In genomic region chr1:186839077-186839400, GRCh38 we compare ENCODE assay signal across 13 cellular contexts. TPM values are rescaled to one million over a fixed set of nuclear protein-coding genes. Genes with fewer than 3 reads are reported as not detected.
DNase-seq lines count a peak whose midpoint lies in the region; ATAC-seq and TF ChIP-seq lines count a peak whose summit lies in the region.
"Had no signal": no experiment of that assay in that cellular context is flagged by ENCODE, and none has a peak within 500 bp of the region (broad histone marks: within the 10 kb centered on the region; RNA-seq: fewer than 3 reads in every experiment).

No MANE protein-coding gene starts in this region.

- H3K36me3 Mint-ChIP-seq in Calu3 (ENCODE audit: insufficient read depth, unreplicated experiment) (peaks cover 4% of the 10 kb centered on the region), neural progenitor cell (no peaks in the 10 kb centered on the region)
- peaks cover 15% of the 10 kb centered on the region for H3K36me3 Mint-ChIP-seq in dendritic cell treated with granulocyte-macrophage colony-stimulating factor and Interleukin-4, amounts not matched to agents 40 ng/mL and 50 ng/mL, for 4 days (ENCODE audit: low read depth)
- H3K36me3 Mint-ChIP-seq: activated naive CD4-positive, alpha-beta T cell treated with anti-CD3 and anti-CD28 coated beads, Interleukin-2, amount 50 U/mL, for 24 hours; memory B cell had no signal

- H3K9me3 Mint-ChIP-seq in Calu3 (ENCODE audit: low read depth, unreplicated experiment): no peaks in the 10 kb centered on the region
- peaks cover 7% of the 10 kb centered on the region for H3K9me3 Mint-ChIP-seq in dendritic cell treated with granulocyte-macrophage colony-stimulating factor and Interleukin-4, amounts not matched to agents 40 ng/mL and 50 ng/mL, for 4 days
- no peaks in the 10 kb centered on the region for H3K9me3 Mint-ChIP-seq in neural progenitor cell
- H3K9me3 Mint-ChIP-seq: activated naive CD4-positive, alpha-beta T cell treated with anti-CD3 and anti-CD28 coated beads, Interleukin-2, amount 50 U/mL, for 24 hours had no signal

- no TSS peak for BruUV-seq in Calu3 (replicated peaks; lab: Mats Ljungman, UMichigan)

- H3K27me3 ChIP-seq in neural progenitor cell: no peaks in the 10 kb centered on the region

- H4K20me1 ChIP-seq in neural progenitor cell (ENCODE audit: low read depth): no peaks in the 10 kb centered on the region

- H3K27ac ChIP-seq in neural progenitor cell: no peak overlapping the region
- H3K27ac ChIP-seq: prostate gland had no signal

- H3K9me3 ChIP-seq in neural progenitor cell (ENCODE audit: low read depth): no peaks in the 10 kb centered on the region
- H3K9me3 ChIP-seq: prostate gland had no signal

- H3K27ac Mint-ChIP-seq in Calu3 (ENCODE audit: unreplicated experiment) (peak overlapping the region; percentile 47), neural progenitor cell (no peak overlapping the region)
- peak overlapping the region; percentile 56 for H3K27ac Mint-ChIP-seq in dendritic cell treated with granulocyte-macrophage colony-stimulating factor and Interleukin-4, amounts not matched to agents 40 ng/mL and 50 ng/mL, for 4 days
- H3K27ac Mint-ChIP-seq: activated naive CD4-positive, alpha-beta T cell treated with anti-CD3 and anti-CD28 coated beads, Interleukin-2, amount 50 U/mL, for 24 hours; memory B cell had no signal

- no peak overlapping the region for H3K9ac ChIP-seq in neural progenitor cell

- DNase-seq in Calu3: no peak
- DNase-seq in posterior vena cava (ENCODE audit: low spot score): no peak
- DNase-seq in HUDEP-2 (lab: John Stamatoyannopoulos, UW; ENCODE audit: unreplicated experiment in 76 of 76): no peak
- DNase-seq in RKO (ENCODE audit: low spot score): no peak
- DNase-seq in neural progenitor cell (ENCODE audit: low spot score): no peak
- DNase-seq: NCI-H524 had no signal

- intact Hi-C loops in Calu3 (cut with micrococcal nuclease; ENCODE audit: unreplicated experiment): no loop called here
- intact Hi-C loops in dendritic cell treated with granulocyte-macrophage colony-stimulating factor and Interleukin-4, amounts not matched to agents 40 ng/mL and 50 ng/mL, for 4 days (cut with micrococcal nuclease): loop anchor here (10.0 kb wide), 1 partner anchor 46 kb away; no protein-coding TSS in a partner anchor
- intact Hi-C loops in posterior vena cava (cut with DNase I): no loop called here

- ATAC-seq in GM21367 (IDR thresholded peaks at IDR 0.05; ENCODE audit: unreplicated experiment) (peak; percentile 52), HG03521 (IDR thresholded peaks at IDR 0.05; ENCODE audit: unreplicated experiment) (peak; percentile 57)
- ATAC-seq: Right ventricle myocardium inferior had no signal

- TF ChIP-seq CTCF in Calu3 (IDR thresholded peaks at IDR 0.05; ENCODE audit: unreplicated experiment): no peak
- TF ChIP-seq CTCF in neural progenitor cell (IDR thresholded peaks at IDR 0.05): no peak

- CTCF ChIA-PET in Calu3 (lab: Charles Lee): interaction anchor here (0.6 to 1.3 kb wide), 3 partner anchors 9 to 50 kb away, joined by 3 to 4 read pairs (median 3); no protein-coding TSS in a partner anchor

- H3K4me3 ChIP-seq in neural progenitor cell: no peak overlapping the region
- H3K4me3 ChIP-seq: prostate gland had no signal

- no peaks in the 10 kb centered on the region for H3K27me3 Mint-ChIP-seq in Calu3 (ENCODE audit: unreplicated experiment)
- H3K27me3 Mint-ChIP-seq in dendritic cell treated with granulocyte-macrophage colony-stimulating factor and Interleukin-4, amounts not matched to agents 40 ng/mL and 50 ng/mL, for 4 days: no peaks in the 10 kb centered on the region
- no peaks in the 10 kb centered on the region for H3K27me3 Mint-ChIP-seq in neural progenitor cell (ENCODE audit: insufficient read depth, low read depth)
- H3K27me3 Mint-ChIP-seq: activated naive CD4-positive, alpha-beta T cell treated with anti-CD3 and anti-CD28 coated beads, Interleukin-2, amount 50 U/mL, for 24 hours; memory B cell had no signal

- H3F3A ChIP-seq in neural progenitor cell (ENCODE audit: low read depth): no peaks in the 10 kb centered on the region

- peaks cover 3% of the 10 kb centered on the region for H3K4me1 ChIP-seq in neural progenitor cell
- H3K4me1 ChIP-seq: prostate gland had no signal

- no peak overlapping the region for H3K4me2 ChIP-seq in neural progenitor cell

- no peaks in the 10 kb centered on the region for H3K79me2 ChIP-seq in neural progenitor cell (ENCODE audit: low read depth)

- no peak overlapping the region for H2AFZ ChIP-seq in neural progenitor cell (replicated peaks)

- H3K4me3 Mint-ChIP-seq in Calu3 (ENCODE audit: low read depth, unreplicated experiment) (no peak overlapping the region), neural progenitor cell (no peak overlapping the region)
- peak overlapping the region; percentile 42 for H3K4me3 Mint-ChIP-seq in dendritic cell treated with granulocyte-macrophage colony-stimulating factor and Interleukin-4, amounts not matched to agents 40 ng/mL and 50 ng/mL, for 4 days
- H3K4me3 Mint-ChIP-seq: activated naive CD4-positive, alpha-beta T cell treated with anti-CD3 and anti-CD28 coated beads, Interleukin-2, amount 50 U/mL, for 24 hours; memory B cell had no signal

- H3K4me1 Mint-ChIP-seq in Calu3 (ENCODE audit: low read depth, unreplicated experiment) (peaks cover 69% of the 10 kb centered on the region), neural progenitor cell (peaks cover 7% of the 10 kb centered on the region)
- H3K4me1 Mint-ChIP-seq in dendritic cell treated with granulocyte-macrophage colony-stimulating factor and Interleukin-4, amounts not matched to agents 40 ng/mL and 50 ng/mL, for 4 days (ENCODE audit: low read depth): peaks cover 55% of the 10 kb centered on the region
- H3K4me1 Mint-ChIP-seq: activated naive CD4-positive, alpha-beta T cell treated with anti-CD3 and anti-CD28 coated beads, Interleukin-2, amount 50 U/mL, for 24 hours; memory B cell had no signal

- H3K36me3 ChIP-seq in neural progenitor cell: no peaks in the 10 kb centered on the region
- H3K36me3 ChIP-seq: prostate gland had no signal

RNA-seq across cellular contexts. Expression of gene PLA2G4A, which starts 10.3 kb away (rescaled TPM):
- total RNA-seq in Calu3 (2022) (29.8 and 36.0 TPM in 2 replicates), posterior vena cava (10 to 100 TPM; 18.4 to 18.6 TPM), neural progenitor cell (ENCODE audit: low replicate concordance) (0.81 and 1.0 TPM in 2 replicates)
